In genomic region chr16:88650749-88651275, GRCh38 we compare ENCODE assay signal across 8 cellular contexts. TPM values are rescaled to one million over a fixed set of nuclear protein-coding genes. Genes with fewer than 3 reads are reported as not detected.
DNase-seq lines count a peak whose midpoint lies in the region; ATAC-seq and TF ChIP-seq lines count a peak whose summit lies in the region.

Gene CYBA, minus strand, starts transcription at chr16:88651053. Its CDS starts 40 bp downstream, at chr16:88651013.

- POLR2A ChIA-PET in AG04450 (lab: Yijun Ruan, JAX) = no interaction called here

- TF ChIP-seq CTCF in AG04450 (IDR thresholded peaks at IDR 0.05; ENCODE audit: low read depth, low read length) (no peak), upper lobe of left lung (IDR thresholded peaks at IDR 0.05) (no peak)

- 0% methylated on average over 10 to 22 of the region's 41 CpGs for WGBS in upper lobe of left lung, 2 donors

- H3K27me3 ChIP-seq in AG04450 (ENCODE audit: control insufficient read depth, insufficient read depth, low read length) (no peaks in the 10 kb centered on the region), upper lobe of left lung (no peaks in the 10 kb centered on the region)

- peaks cover 16 to 47% (median 28%) of the 10 kb centered on the region in 4 donors for H3K4me1 ChIP-seq in upper lobe of left lung

- peak within 1 kb of the TSS; percentile 83 for H3K4me3 ChIP-seq in AG04450 (ENCODE audit: low read depth, low read length)
- peak within 1 kb of the TSS; percentile 71 to 91 (median 86) for H3K4me3 ChIP-seq in upper lobe of left lung

- DNase-seq in AG04450 (ENCODE audit: low read depth, low spot score) (no peak), RPMI8226 (peak; percentile 88), head of caudate nucleus (peak in 40 of 42 donors; percentile 9 to 74 (median 50)), posterior vena cava (ENCODE audit: low spot score) (peak; percentile 95), upper lobe of left lung (peak; percentile 91 to 96)
- DNase-seq in activated naive CD4-positive, alpha-beta T cell (lab: John Stamatoyannopoulos, UW) = peak; percentile 35 to 72 (median 56)

- H3K27ac ChIP-seq in AG04450 (ENCODE audit: low read depth, low read length) (peak within 1 kb of the TSS; percentile 39), upper lobe of left lung (peak within 1 kb of the TSS; percentile 87 to 97 (median 92))

- peaks cover 0 to 40% (median 31%) of the 10 kb centered on the region in 4 donors for H3K36me3 ChIP-seq in upper lobe of left lung

- peak in 2 of 4 donors; percentile 26 to 76 for TF ChIP-seq POLR2A in upper lobe of left lung (IDR thresholded peaks at IDR 0.05)

- TF ChIP-seq EP300 in upper lobe of left lung (IDR thresholded peaks at IDR 0.05) = no peak

- ATAC-seq in GM18867 (IDR thresholded peaks at IDR 0.05; ENCODE audit: unreplicated experiment) (peak; percentile 69), HG03095 (IDR thresholded peaks at IDR 0.05; ENCODE audit: unreplicated experiment) (peak; percentile 63), upper lobe of left lung (ENCODE audit: low FRiP score in 2 of 2) (peak; percentile 80 to 90)

- CTCF ChIA-PET in AG04450 (lab: Charles Lee) = no interaction called here

- H3K9me3 ChIP-seq in AG04450 (ENCODE audit: control insufficient read depth, insufficient read depth, low read length) (no peaks in the 10 kb centered on the region; the same call in 1 of the 2 replicates), upper lobe of left lung (no peaks in the 10 kb centered on the region)

- intact Hi-C loops in head of caudate nucleus (cut with DNase I) = no loop called here
- intact Hi-C loops in posterior vena cava (cut with DNase I) = no loop called here

RNA-seq across cellular contexts. Expression of gene CYBA, which starts in this region (rescaled TPM):
- polyA plus RNA-seq in AG04450 (2011; rRNA removed) = 53.6 and 99.8 TPM in 2 replicates
- 43.6 and 50.6 TPM in 2 replicates for polyA minus RNA-seq in AG04450 (2011; rRNA and poly(A)+ RNA removed)
- total RNA-seq in posterior vena cava = 100 to 1,000 TPM in 1 of 2 donors, 10 to 100 TPM in 1; 71.4 to 168 TPM
- 100 to 1,000 TPM; 213 to 472 (median 322) TPM for total RNA-seq in upper lobe of left lung
